In the genomic region with DNA sequence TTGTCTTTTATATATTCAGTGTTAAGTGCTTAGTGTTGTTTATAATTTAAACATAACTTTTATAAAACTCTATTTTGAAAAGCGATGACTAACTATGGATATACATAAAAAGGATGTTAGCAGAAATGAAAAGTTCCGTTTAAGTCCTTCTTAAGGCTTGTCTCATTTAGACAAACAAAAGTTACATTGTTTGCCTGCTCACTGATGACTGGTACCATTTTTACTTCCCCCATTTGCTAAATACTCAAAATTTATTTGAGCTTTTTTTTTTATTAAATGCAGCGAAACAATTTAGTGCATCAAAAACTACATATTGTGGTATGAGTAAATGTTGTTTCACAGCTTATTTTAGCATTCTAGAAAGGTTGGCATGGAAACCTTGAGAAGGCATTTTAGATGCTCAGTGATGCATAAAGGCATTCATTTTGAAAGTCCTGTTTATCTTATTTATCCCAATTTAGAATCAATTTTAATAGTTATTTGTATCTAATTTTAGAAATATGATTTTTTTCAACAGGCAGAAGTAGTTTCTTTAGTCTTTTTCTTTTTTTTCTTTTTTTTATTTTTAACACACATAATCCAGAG, we compare ENCODE assay signal across 11 cellular contexts.
DNase-seq lines count a peak whose midpoint lies in the region; ATAC-seq and TF ChIP-seq lines count a peak whose summit lies in the region.
"Had no signal": no experiment of that assay in that cellular context is flagged by ENCODE, and none has a peak within 500 bp of the region (broad histone marks: within the 10 kb centered on the region; RNA-seq: fewer than 3 reads in every experiment).

No MANE protein-coding gene starts in this region.

- H3K4me1 ChIP-seq in OCI-LY1 (ENCODE audit: insufficient read depth, low read length, severe bottlenecking) (peaks cover 58% of the 10 kb centered on the region), lower lobe of right lung (peaks cover 21% of the 10 kb centered on the region)

- DNase-seq in NCI-H1092 treated with DMSO at 0.1 percent for 48 hours (lab: John Stamatoyannopoulos, UW) (peak; percentile 18), NCI-H1092 (lab: John Stamatoyannopoulos, UW) (no peak), retinal pigment epithelial cell (ENCODE audit: low read depth) (peak; percentile 34), lower lobe of right lung (no peak), NCI-H510A treated with DMSO at 0.1 percent for 48 hours (lab: John Stamatoyannopoulos, UW) (no peak)
- DNase-seq: central memory CD4-positive, alpha-beta T cell; hypothalamus had no signal

- 0 out of 2 replicates have a peak overlapping the region, but pooled peaks have one; percentile 3 for H2AFZ ChIP-seq in OCI-LY1 (ENCODE audit: low read length)

- H3K9me3 ChIP-seq in OCI-LY1 (ENCODE audit: low read length), result no peaks in the 10 kb centered on the region
- no peaks in the 10 kb centered on the region for H3K9me3 ChIP-seq in lower lobe of right lung

- no peaks in the 10 kb centered on the region for H4K20me1 ChIP-seq in OCI-LY1 (ENCODE audit: insufficient read depth, low read length)

- no peaks in the 10 kb centered on the region for H3K9me2 ChIP-seq in OCI-LY1 (ENCODE audit: low read depth, low read length)

- H3K27ac ChIP-seq in OCI-LY1 (ENCODE audit: low read depth, low read length, poor library complexity, severe bottlenecking) (peak overlapping the region; percentile 90), lower lobe of right lung (no peak overlapping the region)

- H3K9ac ChIP-seq in OCI-LY1 (ENCODE audit: low read length), result peak overlapping the region; percentile 38

- intact Hi-C loops in lower lobe of right lung (cut with DNase I), result no loop called here

- H3K79me2 ChIP-seq in OCI-LY1 (ENCODE audit: insufficient read depth, low read length), result no peaks in the 10 kb centered on the region

- H3K4me3 ChIP-seq in OCI-LY1 (ENCODE audit: low read depth, low read length, poor library complexity, severe bottlenecking) (peak overlapping the region; percentile 15), retinal pigment epithelial cell (ENCODE audit: low read length) (no peak overlapping the region), lower lobe of right lung (no peak overlapping the region)
- H3K4me3 ChIP-seq: K562 had no signal

- ATAC-seq in HG02870 (IDR thresholded peaks at IDR 0.05; ENCODE audit: unreplicated experiment) (peak; percentile 55), esophagus mucosa (no peak), lower lobe of right lung (no peak)
- ATAC-seq: K562 had no signal

- no peaks in the 10 kb centered on the region for H3F3A ChIP-seq in OCI-LY1 (ENCODE audit: insufficient read depth, low read length)

- H3K36me3 ChIP-seq in OCI-LY1 (ENCODE audit: insufficient read depth, low read length) (no peaks in the 10 kb centered on the region), lower lobe of right lung (no peaks in the 10 kb centered on the region)

- peak overlapping the region; percentile 61 for H3K4me2 ChIP-seq in OCI-LY1 (ENCODE audit: low read length)

- H3K27me3 ChIP-seq in OCI-LY1 (ENCODE audit: insufficient read depth, low read length) (no peaks in the 10 kb centered on the region), lower lobe of right lung (ENCODE audit: low read depth) (no peaks in the 10 kb centered on the region)

- TF ChIP-seq CTCF in OCI-LY1 (IDR thresholded peaks at IDR 0.05; ENCODE audit: low read length) (no peak), retinal pigment epithelial cell (conservative IDR thresholded peaks at IDR 0.05; ENCODE audit: low read depth, low read length) (no peak), lower lobe of right lung (IDR thresholded peaks at IDR 0.05) (no peak)

Comparison
In these comparisons a context has a peak if more than half of its experiments do, and no peak if none do; other contexts are left out.
1. DNase-seq: peak in NCI-H1092 treated with DMSO at 0.1 percent for 48 hours (single experiment) and retinal pigment epithelial cell (single experiment); none in NCI-H1092 (single experiment), lower lobe of right lung (single experiment) and NCI-H510A treated with DMSO at 0.1 percent for 48 hours (single experiment).